Comparison of ENCODE assay signal across 15 cellular contexts in the genomic region with DNA sequence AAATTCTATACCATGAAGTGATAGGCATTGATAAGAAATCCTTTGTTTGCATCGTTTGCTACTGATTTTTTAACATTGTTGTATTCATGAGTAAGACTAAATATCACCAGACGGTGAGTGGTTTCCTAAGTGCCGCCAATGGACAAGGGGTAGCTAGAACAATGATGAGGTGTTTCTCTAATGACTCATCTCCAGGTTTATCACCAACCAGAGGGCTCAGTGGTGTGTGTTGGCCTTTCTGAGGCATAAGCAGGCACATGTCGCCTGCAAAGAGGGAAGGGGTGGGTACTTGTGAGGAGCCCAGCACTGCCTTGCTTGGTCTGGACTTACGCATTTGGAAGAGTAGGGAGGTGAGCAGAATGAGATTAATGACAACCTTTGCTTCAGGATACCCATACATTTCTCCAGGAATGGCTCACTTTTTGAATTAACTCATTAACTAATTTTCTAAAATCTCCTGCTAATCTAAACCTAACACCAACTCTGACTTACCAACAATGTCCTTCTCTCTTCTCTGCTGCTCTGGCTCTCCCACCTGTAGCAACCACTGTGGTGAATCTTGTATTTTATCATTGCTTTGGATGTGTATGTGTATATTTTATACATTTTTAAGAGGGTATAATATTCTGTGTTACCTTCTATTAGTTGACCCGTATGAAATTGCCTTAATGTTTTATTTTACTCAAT.
DNase-seq lines count a peak whose midpoint lies in the region; ATAC-seq and TF ChIP-seq lines count a peak whose summit lies in the region.
"Had no signal": no experiment of that assay in that cellular context is flagged by ENCODE, and none has a peak within 500 bp of the region (broad histone marks: within the 10 kb centered on the region; RNA-seq: fewer than 3 reads in every experiment).

No MANE protein-coding gene starts in this region.

- H3K4me1 Mint-ChIP-seq in nephron progenitor cell: peaks cover 59% of the 10 kb centered on the region

- H3K79me2 ChIP-seq in HCT116 (ENCODE audit: insufficient read depth, low read length) (no peaks in the 10 kb centered on the region), PC-9 (ENCODE audit: low read depth) (no peaks in the 10 kb centered on the region)

- no peaks in the 10 kb centered on the region for H3K36me3 Mint-ChIP-seq in nephron progenitor cell (ENCODE audit: low read depth)

- H3K4me3 ChIP-seq in HCT116 (replicated peaks in 1 of 2; ENCODE audit: low read depth in 1 of 2, low read length in 2 of 2) (peak overlapping the region in 1 of 2 experiments; percentile 20; a peak in 1 of 4 replicates), PC-9 (no peak overlapping the region), epithelial cell of proximal tubule (ENCODE audit: low read depth, low read length) (no peak overlapping the region)
- H3K4me3 ChIP-seq: SJCRH30 had no signal

- H3K27ac ChIP-seq in HCT116 (ENCODE audit: low read depth, low read length) (peak overlapping the region; percentile 81; the same call in 1 of the 2 replicates), PC-9 (peak overlapping the region; percentile 99)
- H3K27ac ChIP-seq: SJCRH30 had no signal

- peak overlapping the region; percentile 8 for H3K27ac Mint-ChIP-seq in nephron progenitor cell

- TF ChIP-seq CTCF in HCT116 (IDR thresholded peaks at IDR 0.05 in 2 of 3, conservative IDR thresholded peaks at IDR 0.05 in 1 of 3; ENCODE audit: borderline replicate concordance in 1 of 3, insufficient read depth in 1 of 3, low read depth in 2 of 3, low read length in 2 of 3): no peak
- TF ChIP-seq CTCF in PC-9 (conservative IDR thresholded peaks at IDR 0.05): no peak
- no peak for TF ChIP-seq CTCF in epithelial cell of proximal tubule (conservative IDR thresholded peaks at IDR 0.05; ENCODE audit: low read depth, low read length)
- TF ChIP-seq CTCF in nephron progenitor cell (IDR thresholded peaks at IDR 0.05): no peak

- TF ChIP-seq POLR2A in HCT116 (IDR thresholded peaks at IDR 0.05; ENCODE audit: borderline replicate concordance, extremely low read depth, insufficient read depth, insufficient read length): no peak

- H3K4me1 ChIP-seq in HCT116 (ENCODE audit: control insufficient read depth in 1 of 2, insufficient read depth in 2 of 2, low read length in 2 of 2) (peaks cover 44 to 54% of the 10 kb centered on the region in 2 experiments), PC-9 (replicated peaks; ENCODE audit: insufficient read depth) (peaks cover 47% of the 10 kb centered on the region)

- H3K27me3 Mint-ChIP-seq in nephron progenitor cell (ENCODE audit: low read depth, poor library complexity): no peaks in the 10 kb centered on the region

- ATAC-seq in HCT116 (peak; percentile 73), HG03159 (IDR thresholded peaks at IDR 0.05; ENCODE audit: unreplicated experiment) (no peak)
- ATAC-seq: right cardiac atrium had no signal

- H4K20me1 ChIP-seq in HCT116 (ENCODE audit: insufficient read depth): no peaks in the 10 kb centered on the region
- no peaks in the 10 kb centered on the region for H4K20me1 ChIP-seq in PC-9 (ENCODE audit: insufficient read depth)

- no peaks in the 10 kb centered on the region for H3K9me3 ChIP-seq in HCT116 (ENCODE audit: control insufficient read depth in 1 of 2, insufficient read depth in 1 of 2, low read depth in 1 of 2, low read length in 2 of 2)
- no peaks in the 10 kb centered on the region for H3K9me3 ChIP-seq in PC-9 (ENCODE audit: insufficient read depth, low read depth)
- H3K9me3 ChIP-seq: SJCRH30 had no signal

- DNase-seq in HCT116 (ENCODE audit: low read depth, low spot score): peak; percentile 86
- peak; percentile 39 to 83 for DNase-seq in PC-9
- peak; percentile 96 for DNase-seq in epithelial cell of proximal tubule (ENCODE audit: low read depth)
- DNase-seq in nephron progenitor cell: no peak
- DNase-seq in T-helper 2 cell: no peak
- DNase-seq in CD1c-positive myeloid dendritic cell (ENCODE audit: extremely low spot score): no peak
- no peak for DNase-seq in DMS153 treated with DMSO at 0.1 percent for 48 hours (lab: John Stamatoyannopoulos, UW; ENCODE audit: unreplicated experiment)
- DNase-seq: C1 segment of cervical spinal cord; KBM-7; NCI-H1436 treated with DMSO at 0.1 percent for 48 hours; right cardiac atrium; SJCRH30; stimulated activated CD4-positive, alpha-beta T cell treated with anti-CD3 and anti-CD28 coated beads, Interleukin-4, amount 100 ng/mL, for 24 hours had no signal

- POLR2A ChIA-PET in HCT116 (lab: Charles Lee): no interaction called here
- POLR2A ChIA-PET in PC-9 (lab: Charles Lee; ENCODE audit: unreplicated experiment): interaction anchor here (0.6 kb wide), 1 partner anchor 88 kb away, joined by 10 read pairs; no protein-coding TSS in a partner anchor

- H3K4me3 Mint-ChIP-seq in nephron progenitor cell: no peak overlapping the region
- H3K4me3 Mint-ChIP-seq: brain had no signal

- TF ChIP-seq RAD21 in HCT116 (IDR thresholded peaks at IDR 0.05; ENCODE audit: low read depth): no peak

- peak overlapping the region; percentile 68 for H3K4me2 ChIP-seq in HCT116 (ENCODE audit: low read length)
- peak overlapping the region; percentile 74 for H3K4me2 ChIP-seq in PC-9

- RAD21 ChIA-PET in HCT116 (lab: Charles Lee; ENCODE audit: low non-redundant PET in 1 of 2, low total read pairs in 2 of 2, uncharacterized antibody in 2 of 2, unreplicated experiment in 2 of 2): no interaction called here

- intact Hi-C loops in HCT116 (cut with micrococcal nuclease): no loop called here
- intact Hi-C loops in PC-9 (cut with micrococcal nuclease; ENCODE audit: unreplicated experiment): no loop called here

- H3K9ac ChIP-seq in HCT116 (ENCODE audit: low read length): no peak overlapping the region

- CTCF ChIA-PET in HCT116 (lab: Charles Lee): no interaction called here
- CTCF ChIA-PET in PC-9 (lab: Charles Lee): no interaction called here

- BruUV-seq in HCT116 (replicated peaks; lab: Mats Ljungman, UMichigan) (no TSS peak), PC-9 (replicated peaks; lab: Mats Ljungman, UMichigan) (no TSS peak)

- H3K9me2 ChIP-seq in HCT116 (ENCODE audit: insufficient read depth) (no peaks in the 10 kb centered on the region), PC-9 (ENCODE audit: insufficient read depth) (no peaks in the 10 kb centered on the region)

- no peaks in the 10 kb centered on the region for H3K9me3 Mint-ChIP-seq in nephron progenitor cell
- H3K9me3 Mint-ChIP-seq: brain had no signal

- H3K36me3 ChIP-seq in HCT116 (ENCODE audit: control insufficient read depth in 1 of 2, insufficient read depth in 2 of 2, low read length in 2 of 2) (no peaks in the 10 kb centered on the region), PC-9 (ENCODE audit: low read depth) (no peaks in the 10 kb centered on the region)
- H3K36me3 ChIP-seq: SJCRH30 had no signal

- no peak overlapping the region for H2AFZ ChIP-seq in HCT116 (ENCODE audit: low read depth, low read length, poor library complexity, severe bottlenecking)
- 0 out of 2 replicates have a peak overlapping the region, but pooled peaks have one; percentile 33 for H2AFZ ChIP-seq in PC-9

- H3F3A ChIP-seq in PC-9 (ENCODE audit: insufficient read depth, low read depth): peaks cover 43% of the 10 kb centered on the region

- H3K27me3 ChIP-seq in HCT116 (ENCODE audit: insufficient read depth, low read length): no peaks in the 10 kb centered on the region
- no peaks in the 10 kb centered on the region for H3K27me3 ChIP-seq in PC-9 (ENCODE audit: insufficient read depth, low read depth)
- H3K27me3 ChIP-seq: SJCRH30 had no signal

TF ChIP-seq in HCT116, 20 proteins besides CTCF, POLR2A, EP300 and RAD21 (continues in another document):
- TF ChIP-seq SP1 (IDR thresholded peaks at IDR 0.05; ENCODE audit: low read depth) (peak; percentile 66), CEBPB (IDR thresholded peaks at IDR 0.05; ENCODE audit: low read depth) (no peak; the same call in 1 of the 2 replicates), YY1 (IDR thresholded peaks at IDR 0.05; ENCODE audit: extremely low read depth, insufficient replicate concordance, low read depth, low read length) (no peak)
- TF ChIP-seq, protein P1, sequence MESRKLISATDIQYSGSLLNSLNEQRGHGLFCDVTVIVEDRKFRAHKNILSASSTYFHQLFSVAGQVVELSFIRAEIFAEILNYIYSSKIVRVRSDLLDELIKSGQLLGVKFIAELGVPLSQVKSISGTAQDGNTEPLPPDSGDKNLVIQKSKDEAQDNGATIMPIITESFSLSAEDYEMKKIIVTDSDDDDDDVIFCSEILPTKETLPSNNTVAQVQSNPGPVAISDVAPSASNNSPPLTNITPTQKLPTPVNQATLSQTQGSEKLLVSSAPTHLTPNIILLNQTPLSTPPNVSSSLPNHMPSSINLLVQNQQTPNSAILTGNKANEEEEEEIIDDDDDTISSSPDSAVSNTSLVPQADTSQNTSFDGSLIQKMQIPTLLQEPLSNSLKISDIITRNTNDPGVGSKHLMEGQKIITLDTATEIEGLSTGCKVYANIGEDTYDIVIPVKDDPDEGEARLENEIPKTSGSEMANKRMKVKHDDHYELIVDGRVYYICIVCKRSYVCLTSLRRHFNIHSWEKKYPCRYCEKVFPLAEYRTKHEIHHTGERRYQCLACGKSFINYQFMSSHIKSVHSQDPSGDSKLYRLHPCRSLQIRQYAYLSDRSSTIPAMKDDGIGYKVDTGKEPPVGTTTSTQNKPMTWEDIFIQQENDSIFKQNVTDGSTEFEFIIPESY (IDR thresholded peaks at IDR 0.05; ENCODE audit: extremely low read depth, insufficient replicate concordance, low read length): no peak
- TF ChIP-seq, protein P2, sequence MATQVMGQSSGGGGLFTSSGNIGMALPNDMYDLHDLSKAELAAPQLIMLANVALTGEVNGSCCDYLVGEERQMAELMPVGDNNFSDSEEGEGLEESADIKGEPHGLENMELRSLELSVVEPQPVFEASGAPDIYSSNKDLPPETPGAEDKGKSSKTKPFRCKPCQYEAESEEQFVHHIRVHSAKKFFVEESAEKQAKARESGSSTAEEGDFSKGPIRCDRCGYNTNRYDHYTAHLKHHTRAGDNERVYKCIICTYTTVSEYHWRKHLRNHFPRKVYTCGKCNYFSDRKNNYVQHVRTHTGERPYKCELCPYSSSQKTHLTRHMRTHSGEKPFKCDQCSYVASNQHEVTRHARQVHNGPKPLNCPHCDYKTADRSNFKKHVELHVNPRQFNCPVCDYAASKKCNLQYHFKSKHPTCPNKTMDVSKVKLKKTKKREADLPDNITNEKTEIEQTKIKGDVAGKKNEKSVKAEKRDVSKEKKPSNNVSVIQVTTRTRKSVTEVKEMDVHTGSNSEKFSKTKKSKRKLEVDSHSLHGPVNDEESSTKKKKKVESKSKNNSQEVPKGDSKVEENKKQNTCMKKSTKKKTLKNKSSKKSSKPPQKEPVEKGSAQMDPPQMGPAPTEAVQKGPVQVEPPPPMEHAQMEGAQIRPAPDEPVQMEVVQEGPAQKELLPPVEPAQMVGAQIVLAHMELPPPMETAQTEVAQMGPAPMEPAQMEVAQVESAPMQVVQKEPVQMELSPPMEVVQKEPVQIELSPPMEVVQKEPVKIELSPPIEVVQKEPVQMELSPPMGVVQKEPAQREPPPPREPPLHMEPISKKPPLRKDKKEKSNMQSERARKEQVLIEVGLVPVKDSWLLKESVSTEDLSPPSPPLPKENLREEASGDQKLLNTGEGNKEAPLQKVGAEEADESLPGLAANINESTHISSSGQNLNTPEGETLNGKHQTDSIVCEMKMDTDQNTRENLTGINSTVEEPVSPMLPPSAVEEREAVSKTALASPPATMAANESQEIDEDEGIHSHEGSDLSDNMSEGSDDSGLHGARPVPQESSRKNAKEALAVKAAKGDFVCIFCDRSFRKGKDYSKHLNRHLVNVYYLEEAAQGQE (IDR thresholded peaks at IDR 0.05; ENCODE audit: low read depth): no peak

Comparison
In these comparisons a context has a peak if more than half of its experiments do, and no peak if none do; other contexts are left out.
1. DNase-seq: peak in HCT116 (single experiment), PC-9 (2 of 2) and epithelial cell of proximal tubule (single experiment); none in nephron progenitor cell (single experiment), T-helper 2 cell (0 of 5), CD1c-positive myeloid dendritic cell (single experiment) and DMS153 treated with DMSO at 0.1 percent for 48 hours (single experiment).